Comparison of ENCODE assay signal across 2 cellular contexts in the genomic region with DNA sequence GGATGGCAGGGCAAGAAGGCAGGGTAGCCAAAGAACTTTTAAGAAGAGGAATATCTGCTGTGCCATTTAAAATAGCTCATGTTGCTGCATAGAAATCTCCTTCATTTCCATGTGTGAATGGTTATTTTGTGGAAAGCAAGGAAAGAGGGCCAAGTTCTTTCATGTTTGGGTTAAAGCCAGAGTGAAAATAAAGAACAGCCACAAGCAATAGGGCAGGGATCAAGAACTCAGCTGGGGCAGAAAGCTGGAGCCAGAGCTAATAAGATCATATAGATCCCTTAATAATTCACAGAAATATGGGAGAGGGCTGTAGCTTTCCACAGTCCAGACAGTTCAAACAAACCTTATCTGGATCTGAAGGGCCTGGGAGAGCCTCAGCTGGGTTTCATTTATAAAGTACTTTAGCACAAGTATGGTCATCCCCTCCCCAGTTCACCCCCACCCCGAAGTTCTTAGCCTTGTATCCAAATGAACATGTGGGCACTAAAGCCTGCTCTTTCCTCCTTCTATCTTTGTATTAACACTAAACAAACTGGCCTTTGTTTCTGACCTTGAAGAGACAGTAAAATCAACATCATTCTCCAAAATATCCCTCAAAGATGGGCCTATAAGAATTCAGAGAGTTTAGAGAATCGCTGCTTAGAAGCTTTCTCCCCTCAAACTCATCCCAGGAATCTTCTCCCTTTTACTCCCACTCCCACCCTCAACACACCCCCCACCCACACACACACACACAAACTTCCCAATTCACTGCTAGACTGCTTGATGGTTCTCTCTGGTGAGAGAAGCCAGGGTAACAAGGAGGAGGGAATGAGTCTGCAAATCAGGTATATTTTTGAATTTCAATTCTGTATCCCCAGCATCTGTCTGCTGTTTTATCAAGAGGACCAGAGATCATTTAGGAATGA.
TF ChIP-seq lines count a peak whose summit lies in the region.

No MANE protein-coding gene starts in this region.

TF ChIP-seq in SK-N-SH treated with all-trans-retinoic acid at 6 μM for 48 hours, 23 proteins besides CTCF, POLR2A, EP300 and RAD21:
- TF ChIP-seq ZFP30 (CRISPR knock-in tag; IDR thresholded peaks at IDR 0.05) (no peak), CREB5 (CRISPR knock-in tag; IDR thresholded peaks at IDR 0.05; ENCODE audit: low read depth) (no peak), ARNTL (CRISPR knock-in tag; IDR thresholded peaks at IDR 0.05; ENCODE audit: borderline replicate concordance, low read depth) (no peak), ZC3H10 (CRISPR knock-in tag; IDR thresholded peaks at IDR 0.05) (no peak), ZNF70 (CRISPR knock-in tag; IDR thresholded peaks at IDR 0.05) (no peak), ZNF8 (CRISPR knock-in tag; IDR thresholded peaks at IDR 0.05) (no peak), TCF4 (CRISPR knock-in tag; IDR thresholded peaks at IDR 0.05; ENCODE audit: borderline replicate concordance) (no peak), ZNF565 (CRISPR knock-in tag; conservative IDR thresholded peaks at IDR 0.05; ENCODE audit: low read depth) (no peak), SNAI2 (CRISPR knock-in tag; IDR thresholded peaks at IDR 0.05) (no peak), ISL1 (CRISPR knock-in tag; IDR thresholded peaks at IDR 0.05) (no peak), ZFP3 (CRISPR knock-in tag; IDR thresholded peaks at IDR 0.05) (no peak), GLIS3 (CRISPR knock-in tag; IDR thresholded peaks at IDR 0.05) (no peak), OSR1 (CRISPR knock-in tag; IDR thresholded peaks at IDR 0.05) (no peak), CSDC2 (CRISPR knock-in tag; IDR thresholded peaks at IDR 0.05) (no peak), PPARA (CRISPR knock-in tag; IDR thresholded peaks at IDR 0.05; ENCODE audit: borderline replicate concordance) (no peak), RARB (CRISPR knock-in tag; IDR thresholded peaks at IDR 0.05) (no peak)
- TF ChIP-seq, protein P1, sequence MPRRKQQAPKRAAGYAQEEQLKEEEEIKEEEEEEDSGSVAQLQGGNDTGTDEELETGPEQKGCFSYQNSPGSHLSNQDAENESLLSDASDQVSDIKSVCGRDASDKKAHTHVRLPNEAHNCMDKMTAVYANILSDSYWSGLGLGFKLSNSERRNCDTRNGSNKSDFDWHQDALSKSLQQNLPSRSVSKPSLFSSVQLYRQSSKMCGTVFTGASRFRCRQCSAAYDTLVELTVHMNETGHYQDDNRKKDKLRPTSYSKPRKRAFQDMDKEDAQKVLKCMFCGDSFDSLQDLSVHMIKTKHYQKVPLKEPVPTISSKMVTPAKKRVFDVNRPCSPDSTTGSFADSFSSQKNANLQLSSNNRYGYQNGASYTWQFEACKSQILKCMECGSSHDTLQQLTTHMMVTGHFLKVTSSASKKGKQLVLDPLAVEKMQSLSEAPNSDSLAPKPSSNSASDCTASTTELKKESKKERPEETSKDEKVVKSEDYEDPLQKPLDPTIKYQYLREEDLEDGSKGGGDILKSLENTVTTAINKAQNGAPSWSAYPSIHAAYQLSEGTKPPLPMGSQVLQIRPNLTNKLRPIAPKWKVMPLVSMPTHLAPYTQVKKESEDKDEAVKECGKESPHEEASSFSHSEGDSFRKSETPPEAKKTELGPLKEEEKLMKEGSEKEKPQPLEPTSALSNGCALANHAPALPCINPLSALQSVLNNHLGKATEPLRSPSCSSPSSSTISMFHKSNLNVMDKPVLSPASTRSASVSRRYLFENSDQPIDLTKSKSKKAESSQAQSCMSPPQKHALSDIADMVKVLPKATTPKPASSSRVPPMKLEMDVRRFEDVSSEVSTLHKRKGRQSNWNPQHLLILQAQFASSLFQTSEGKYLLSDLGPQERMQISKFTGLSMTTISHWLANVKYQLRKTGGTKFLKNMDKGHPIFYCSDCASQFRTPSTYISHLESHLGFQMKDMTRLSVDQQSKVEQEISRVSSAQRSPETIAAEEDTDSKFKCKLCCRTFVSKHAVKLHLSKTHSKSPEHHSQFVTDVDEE (CRISPR knock-in tag; IDR thresholded peaks at IDR 0.05): no peak

TF ChIP-seq in HepG2, 621 proteins besides CTCF, POLR2A, EP300 and RAD21:
- no peak for TF ChIP-seq HES4 (CRISPR knock-in tag; IDR thresholded peaks at IDR 0.05; ENCODE audit: borderline replicate concordance)
- TF ChIP-seq XBP1 (CRISPR knock-in tag; IDR thresholded peaks at IDR 0.05): no peak
- no peak for TF ChIP-seq ZNF30 (CRISPR knock-in tag; IDR thresholded peaks at IDR 0.05)
- TF ChIP-seq ZNF512 (CRISPR knock-in tag; IDR thresholded peaks at IDR 0.05): no peak
- no peak for TF ChIP-seq ADNP (CRISPR knock-in tag; IDR thresholded peaks at IDR 0.05)
- TF ChIP-seq ZNF256 (CRISPR knock-in tag; conservative IDR thresholded peaks at IDR 0.05): no peak
- TF ChIP-seq, protein P2, sequence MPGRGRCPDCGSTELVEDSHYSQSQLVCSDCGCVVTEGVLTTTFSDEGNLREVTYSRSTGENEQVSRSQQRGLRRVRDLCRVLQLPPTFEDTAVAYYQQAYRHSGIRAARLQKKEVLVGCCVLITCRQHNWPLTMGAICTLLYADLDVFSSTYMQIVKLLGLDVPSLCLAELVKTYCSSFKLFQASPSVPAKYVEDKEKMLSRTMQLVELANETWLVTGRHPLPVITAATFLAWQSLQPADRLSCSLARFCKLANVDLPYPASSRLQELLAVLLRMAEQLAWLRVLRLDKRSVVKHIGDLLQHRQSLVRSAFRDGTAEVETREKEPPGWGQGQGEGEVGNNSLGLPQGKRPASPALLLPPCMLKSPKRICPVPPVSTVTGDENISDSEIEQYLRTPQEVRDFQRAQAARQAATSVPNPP (CRISPR knock-in tag; IDR thresholded peaks at IDR 0.05): no peak
- TF ChIP-seq, protein P3, sequence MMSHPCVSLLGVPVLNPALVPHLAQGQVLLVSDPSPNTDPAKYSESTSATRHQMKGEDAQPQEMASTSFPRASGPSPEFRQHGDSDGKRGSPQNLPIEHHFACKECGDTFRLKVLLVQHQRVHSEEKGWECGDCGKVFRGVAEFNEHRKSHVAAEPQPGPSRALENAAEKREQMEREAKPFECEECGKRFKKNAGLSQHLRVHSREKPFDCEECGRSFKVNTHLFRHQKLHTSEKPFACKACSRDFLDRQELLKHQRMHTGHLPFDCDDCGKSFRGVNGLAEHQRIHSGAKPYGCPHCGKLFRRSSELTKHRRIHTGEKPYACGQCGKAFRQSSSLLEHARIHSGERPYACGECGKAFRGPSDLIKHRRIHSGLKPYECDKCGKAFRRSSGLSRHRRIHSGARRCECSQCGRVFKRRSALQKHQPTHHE (CRISPR knock-in tag; IDR thresholded peaks at IDR 0.05; ENCODE audit: borderline replicate concordance): no peak
- no peak for TF ChIP-seq SMAD9 (CRISPR knock-in tag; IDR thresholded peaks at IDR 0.05)
- TF ChIP-seq ZNF143 (CRISPR knock-in tag; IDR thresholded peaks at IDR 0.05): no peak
